2 cellular contexts compared by ENCODE assay signal in genomic region chr20:48463916-48464315, GRCh38.
TF ChIP-seq lines count a peak whose summit lies in the region.

No MANE protein-coding gene starts in this region.

TF ChIP-seq in HepG2, 621 proteins besides CTCF, POLR2A, EP300 and RAD21 (continued from another document):
- TF ChIP-seq ZNF788 (CRISPR knock-in tag; IDR thresholded peaks at IDR 0.05; ENCODE audit: borderline replicate concordance) (no peak), ZBTB8A (CRISPR knock-in tag; IDR thresholded peaks at IDR 0.05; ENCODE audit: borderline replicate concordance, low read depth) (no peak), ZSCAN31 (CRISPR knock-in tag; IDR thresholded peaks at IDR 0.05; ENCODE audit: low read depth) (no peak), CREB1 (IDR thresholded peaks at IDR 0.05) (0 out of 2 replicates have a peak, but pooled peaks have one; percentile 28), CREB1 (CRISPR knock-in tag; IDR thresholded peaks at IDR 0.05) (no peak)
TF ChIP-seq in HepG2: peak in this region for 1.

TF ChIP-seq in SK-N-SH, 30 proteins besides CTCF, POLR2A, EP300 and RAD21 (continued from another document):
- TF ChIP-seq FOSL2 (IDR thresholded peaks at IDR 0.05; ENCODE audit: borderline replicate concordance, low read depth) (no peak), ELF1 (IDR thresholded peaks at IDR 0.05) (no peak), SIN3A (IDR thresholded peaks at IDR 0.05; ENCODE audit: borderline replicate concordance, low read depth, low read length) (no peak), GATA2 (CRISPR knock-in tag; IDR thresholded peaks at IDR 0.05) (no peak), MXI1 (IDR thresholded peaks at IDR 0.05; ENCODE audit: low read depth, low read length) (no peak), YY1 (IDR thresholded peaks at IDR 0.05; ENCODE audit: low read depth) (no peak)
- TF ChIP-seq, protein P1, sequence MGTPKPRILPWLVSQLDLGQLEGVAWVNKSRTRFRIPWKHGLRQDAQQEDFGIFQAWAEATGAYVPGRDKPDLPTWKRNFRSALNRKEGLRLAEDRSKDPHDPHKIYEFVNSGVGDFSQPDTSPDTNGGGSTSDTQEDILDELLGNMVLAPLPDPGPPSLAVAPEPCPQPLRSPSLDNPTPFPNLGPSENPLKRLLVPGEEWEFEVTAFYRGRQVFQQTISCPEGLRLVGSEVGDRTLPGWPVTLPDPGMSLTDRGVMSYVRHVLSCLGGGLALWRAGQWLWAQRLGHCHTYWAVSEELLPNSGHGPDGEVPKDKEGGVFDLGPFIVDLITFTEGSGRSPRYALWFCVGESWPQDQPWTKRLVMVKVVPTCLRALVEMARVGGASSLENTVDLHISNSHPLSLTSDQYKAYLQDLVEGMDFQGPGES (IDR thresholded peaks at IDR 0.05; ENCODE audit: low read depth, low read length) = no peak
- TF ChIP-seq, protein P2, sequence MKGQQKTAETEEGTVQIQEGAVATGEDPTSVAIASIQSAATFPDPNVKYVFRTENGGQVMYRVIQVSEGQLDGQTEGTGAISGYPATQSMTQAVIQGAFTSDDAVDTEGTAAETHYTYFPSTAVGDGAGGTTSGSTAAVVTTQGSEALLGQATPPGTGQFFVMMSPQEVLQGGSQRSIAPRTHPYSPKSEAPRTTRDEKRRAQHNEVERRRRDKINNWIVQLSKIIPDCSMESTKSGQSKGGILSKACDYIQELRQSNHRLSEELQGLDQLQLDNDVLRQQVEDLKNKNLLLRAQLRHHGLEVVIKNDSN (IDR thresholded peaks at IDR 0.05; ENCODE audit: borderline replicate concordance, low read depth) = no peak
